10 cellular contexts compared by ENCODE assay signal in genomic region chr10:98340261-98340675, GRCh38.
DNase-seq lines count a peak whose midpoint lies in the region; ATAC-seq, FAIRE-seq and TF ChIP-seq lines count a peak whose summit lies in the region.
"Had no signal": no experiment of that assay in that cellular context is flagged by ENCODE, and none has a peak within 500 bp of the region (broad histone marks: within the 10 kb centered on the region; RNA-seq: fewer than 3 reads in every experiment).

No MANE protein-coding gene starts in this region.

- no peak for DNase-seq in GM12892 (ENCODE audit: insufficient read length)
- DNase-seq in cardiac septum (ENCODE audit: low spot score): peak; percentile 15
- DNase-seq in activated CD4-positive, alpha-beta T cell treated with anti-CD3 and anti-CD28 coated beads for 4 hours: no peak
- no peak for DNase-seq in AML-193 (lab: John Stamatoyannopoulos, UW)
- DNase-seq in GM10248 (ENCODE audit: extremely low spot score): no peak
- no peak for DNase-seq in kidney
- DNase-seq: stimulated activated CD4-positive, alpha-beta T cell treated with anti-CD3 and anti-CD28 coated beads, Interleukin-1b, Interleukin-23, amount 100 ng/mL, for 48 hours had no signal

- ATAC-seq in GM21515 (IDR thresholded peaks at IDR 0.05; ENCODE audit: unreplicated experiment): peak; percentile 41
- ATAC-seq in HG03565 (IDR thresholded peaks at IDR 0.05; ENCODE audit: unreplicated experiment): peak; percentile 29

- H3K4me3 ChIP-seq in kidney (ENCODE audit: low read length in 2 of 2): no peak overlapping the region

- H3K27ac ChIP-seq in kidney (ENCODE audit: low read depth in 2 of 2, low read length in 2 of 2): no peak overlapping the region

- intact Hi-C loops in cardiac septum (cut with DNase I) (no loop called here), kidney (cut with DNase I) (no loop called here)

- H3K36me3 ChIP-seq in kidney (ENCODE audit: control insufficient read depth in 1 of 2, insufficient read depth in 2 of 2, low read length in 2 of 2): no peaks in the 10 kb centered on the region

- no peak for TF ChIP-seq POLR2A in GM12892 (IDR thresholded peaks at IDR 0.05; ENCODE audit: low read depth, low read length)

- FAIRE-seq in GM12892 (lab: Jason Lieb, UNC) (peak; percentile 78), kidney (lab: Jason Lieb, UNC) (no peak)
- FAIRE-seq: H1 had no signal

- H3K4me1 ChIP-seq in kidney (ENCODE audit: control insufficient read depth in 1 of 2, insufficient read depth in 1 of 2, low read depth in 1 of 2, low read length in 2 of 2): peaks cover 0 to 2% of the 10 kb centered on the region in 2 donors

- H3K9me3 ChIP-seq in kidney (ENCODE audit: control insufficient read depth in 1 of 2, low read length in 2 of 2): no peaks in the 10 kb centered on the region

- H3K9ac ChIP-seq in kidney (ENCODE audit: low read length in 2 of 2): no peak overlapping the region

- POLR2A ChIA-PET in GM10248 (lab: Yijun Ruan, JAX): no interaction called here

- CTCF ChIA-PET in GM10248 (lab: Yijun Ruan, JAX): interaction anchor here (0.8 to 2.2 kb wide), 5 partner anchors 11 to 170 kb away, joined by 3 to 7 read pairs (median 3); no protein-coding TSS in a partner anchor

- TF ChIP-seq CTCF in GM10248 (IDR thresholded peaks at IDR 0.05; ENCODE audit: control extremely low read depth, extremely low read depth, low read depth, missing control alignments) (no peak), kidney (IDR thresholded peaks at IDR 0.05; ENCODE audit: borderline replicate concordance, extremely low read depth, insufficient read depth) (no peak)
